Comparison of ENCODE assay signal across 8 cellular contexts in genomic region chr18:76722224-76723061, GRCh38.
"Had no signal": no experiment of that assay in that cellular context is flagged by ENCODE, and none has a peak within 500 bp of the region (broad histone marks: within the 10 kb centered on the region; RNA-seq: fewer than 3 reads in every experiment).

No MANE protein-coding gene starts in this region.

- H3K36me3 ChIP-seq: esophagus muscularis mucosa, lower lobe of right lung, upper lobe of left lung had no signal

- H3K27me3 ChIP-seq: esophagus muscularis mucosa, upper lobe of left lung had no signal

- DNase-seq: activated CD4-positive, alpha-beta T cell treated with anti-CD3 and anti-CD28 coated beads for 48 hours; activated CD8-positive, alpha-beta memory T cell treated with anti-CD3 and anti-CD28 coated beads, Interleukin-2, amount 50 U/mL, for 48 hours; lower lobe of right lung; midbrain; stimulated activated CD4-positive, alpha-beta T cell treated with anti-CD3 and anti-CD28 coated beads, Interleukin-4, amount 100 ng/mL, for 24 hours; upper lobe of left lung had no signal

- H3K4me1 ChIP-seq: esophagus muscularis mucosa, lower lobe of right lung, upper lobe of left lung had no signal

- H3K9me3 ChIP-seq: esophagus muscularis mucosa, lower lobe of right lung, upper lobe of left lung had no signal

- H3K9me3 Mint-ChIP-seq: stimulated activated naive CD8-positive, alpha-beta T cell treated with anti-CD3 and anti-CD28 coated beads, Interleukin-15, Interleukin-2, amounts not matched to agents 100 ng/mL and 50 ng/mL, for 24 hours had no signal

- H3K4me3 ChIP-seq: esophagus muscularis mucosa, lower lobe of right lung, upper lobe of left lung had no signal

- H3K27ac ChIP-seq: esophagus muscularis mucosa, lower lobe of right lung, upper lobe of left lung had no signal

- H3K27ac Mint-ChIP-seq: stimulated activated naive CD8-positive, alpha-beta T cell treated with anti-CD3 and anti-CD28 coated beads, Interleukin-15, Interleukin-2, amounts not matched to agents 100 ng/mL and 50 ng/mL, for 24 hours had no signal
